ENCODE assay signal across 7 cellular contexts in genomic region chr3:135966349-135966695, GRCh38. TPM values are rescaled to one million over a fixed set of nuclear protein-coding genes. Genes with fewer than 3 reads are reported as not detected.
DNase-seq lines count a peak whose midpoint lies in the region; ATAC-seq and TF ChIP-seq lines count a peak whose summit lies in the region.

No MANE protein-coding gene starts in this region.

- H3K27me3 ChIP-seq in iPS-15b (ENCODE audit: control insufficient read depth, insufficient read depth, low read length), result no peaks in the 10 kb centered on the region
- peaks cover 0 to 42% (median 12%) of the 10 kb centered on the region in 7 donors for H3K27me3 ChIP-seq in spleen (replicated peaks in 1 of 7)

- intact Hi-C loops in spleen (cut with DNase I; ENCODE audit: low total_unique reads), result no loop called here

- no peaks in the 10 kb centered on the region for H3K36me3 Mint-ChIP-seq in activated naive CD8-positive, alpha-beta T cell treated with anti-CD3 and anti-CD28 coated beads, Interleukin-2, amount 50 U/mL, for 24 hours (ENCODE audit: low read depth)

- ATAC-seq in GM19023 (IDR thresholded peaks at IDR 0.05; ENCODE audit: unreplicated experiment) (peak; percentile 8), HG03159 (IDR thresholded peaks at IDR 0.05; ENCODE audit: unreplicated experiment) (peak; percentile 3)
- no peak for ATAC-seq in activated naive CD8-positive, alpha-beta T cell treated with anti-CD3 and anti-CD28 coated beads, Interleukin-2, amount 50 U/mL, for 24 hours

- H3K9me3 ChIP-seq in iPS-15b (ENCODE audit: control insufficient read depth, insufficient read depth, low read length), result no peaks in the 10 kb centered on the region
- peaks cover 0 to 9% (median 6%) of the 10 kb centered on the region in 8 donors for H3K9me3 ChIP-seq in spleen

- H3K36me3 ChIP-seq in iPS-15b (ENCODE audit: control insufficient read depth, insufficient read depth, low read length) (no peaks in the 10 kb centered on the region), spleen (no peaks in the 10 kb centered on the region)

- peaks cover 38% of the 10 kb centered on the region for H3K27me3 Mint-ChIP-seq in activated naive CD8-positive, alpha-beta T cell treated with anti-CD3 and anti-CD28 coated beads, Interleukin-2, amount 50 U/mL, for 24 hours

- peaks cover 23% of the 10 kb centered on the region for H3K4me1 ChIP-seq in iPS-15b (ENCODE audit: control insufficient read depth, insufficient read depth, low read length)
- peaks cover 6 to 21% (median 17%) of the 10 kb centered on the region in 6 donors for H3K4me1 ChIP-seq in spleen

- peak overlapping the region; percentile 59 for H3K4me3 ChIP-seq in iPS-15b (ENCODE audit: low read depth, low read length)
- peak overlapping the region; percentile 61 to 77 (median 73) for H3K4me3 ChIP-seq in spleen

- peak overlapping the region; percentile 59 to 86 (median 82) for H3K27ac ChIP-seq in spleen

- peaks cover 17% of the 10 kb centered on the region for H3K4me1 Mint-ChIP-seq in activated naive CD8-positive, alpha-beta T cell treated with anti-CD3 and anti-CD28 coated beads, Interleukin-2, amount 50 U/mL, for 24 hours

- H3K27ac Mint-ChIP-seq in activated naive CD8-positive, alpha-beta T cell treated with anti-CD3 and anti-CD28 coated beads, Interleukin-2, amount 50 U/mL, for 24 hours, result no peak overlapping the region

- H3K4me3 Mint-ChIP-seq in activated naive CD8-positive, alpha-beta T cell treated with anti-CD3 and anti-CD28 coated beads, Interleukin-2, amount 50 U/mL, for 24 hours, result peak overlapping the region; percentile 68

- H3K9me3 Mint-ChIP-seq in activated naive CD8-positive, alpha-beta T cell treated with anti-CD3 and anti-CD28 coated beads, Interleukin-2, amount 50 U/mL, for 24 hours, result peaks cover 9% of the 10 kb centered on the region

- no peak for TF ChIP-seq CTCF in spleen (IDR thresholded peaks at IDR 0.05 in 8 of 11, conservative IDR thresholded peaks at IDR 0.05 in 3 of 11)

- TF ChIP-seq POLR2A in spleen (IDR thresholded peaks at IDR 0.05), result no peak

- 1 to 3% (median 2%) methylated on average over 10 to 29 of the region's 29 CpGs for WGBS in spleen, 5 donors

- no peak for DNase-seq in activated naive CD8-positive, alpha-beta T cell treated with anti-CD3 and anti-CD28 coated beads, Interleukin-2, amount 50 U/mL, for 24 hours
- DNase-seq in spleen (peak; percentile 79), HK-2 (ENCODE audit: unreplicated experiment) (no peak), SKM-1 treated with dmso at 0.1 percent for 144 hours (lab: John Stamatoyannopoulos, UW; ENCODE audit: unreplicated experiment) (no peak)

- H3K9ac ChIP-seq in iPS-15b (ENCODE audit: low read depth, low read length), result peak overlapping the region; percentile 57

RNA-seq across cellular contexts. Expression of gene PPP2R3A, which starts 0.8 kb away (rescaled TPM):
- total RNA-seq in spleen, result 1 to 10 TPM; 2.5 to 5.9 (median 4.2) TPM
- under 1 TPM; 0.24 to 0.58 (median 0.26) TPM for polyA plus RNA-seq in spleen
